ENCODE assay signal across 1 cellular context in the genomic region with DNA sequence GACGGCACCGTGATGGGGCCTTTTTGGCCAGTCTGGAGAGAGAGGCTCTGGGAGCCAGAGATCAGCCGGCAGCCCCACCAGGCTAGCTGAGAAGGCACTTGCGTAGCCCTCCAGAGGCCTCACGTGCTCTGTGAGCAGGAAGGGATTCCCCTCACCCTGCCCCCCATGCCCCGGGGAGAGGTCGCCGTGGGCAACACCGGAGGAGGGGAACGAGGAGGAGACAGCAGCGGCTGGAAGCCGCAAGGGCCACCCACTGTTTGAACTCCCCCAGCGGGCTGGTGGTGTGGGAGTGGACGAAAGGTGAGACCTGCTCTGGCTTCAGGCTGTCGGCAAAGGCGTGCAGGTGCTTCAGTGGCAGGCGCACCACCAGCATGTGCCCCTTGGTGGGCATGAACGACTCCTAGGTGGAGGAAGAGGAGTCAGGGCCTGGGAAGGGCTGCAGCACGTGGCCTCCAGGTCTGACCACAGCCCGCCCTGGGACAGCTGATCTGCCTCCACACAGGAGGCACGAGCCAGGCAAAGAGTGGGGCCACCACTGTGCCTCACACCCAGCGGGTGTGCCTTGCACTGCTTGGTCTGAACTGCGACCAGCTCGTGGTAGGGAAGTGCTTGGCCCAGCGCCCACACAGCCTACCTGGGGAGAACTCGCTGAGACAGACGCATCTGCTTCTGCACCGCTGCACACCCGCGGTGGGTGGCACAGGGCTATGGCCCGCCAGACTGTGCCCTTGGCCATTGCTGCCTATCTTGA.
TF ChIP-seq lines count a peak whose summit lies in the region.

No MANE protein-coding gene starts in this region.

TF ChIP-seq in IMR-90, 13 proteins besides CTCF, POLR2A, EP300 and RAD21 (continued from another document):
- TF ChIP-seq, protein P1, sequence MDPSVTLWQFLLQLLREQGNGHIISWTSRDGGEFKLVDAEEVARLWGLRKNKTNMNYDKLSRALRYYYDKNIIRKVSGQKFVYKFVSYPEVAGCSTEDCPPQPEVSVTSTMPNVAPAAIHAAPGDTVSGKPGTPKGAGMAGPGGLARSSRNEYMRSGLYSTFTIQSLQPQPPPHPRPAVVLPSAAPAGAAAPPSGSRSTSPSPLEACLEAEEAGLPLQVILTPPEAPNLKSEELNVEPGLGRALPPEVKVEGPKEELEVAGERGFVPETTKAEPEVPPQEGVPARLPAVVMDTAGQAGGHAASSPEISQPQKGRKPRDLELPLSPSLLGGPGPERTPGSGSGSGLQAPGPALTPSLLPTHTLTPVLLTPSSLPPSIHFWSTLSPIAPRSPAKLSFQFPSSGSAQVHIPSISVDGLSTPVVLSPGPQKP (IDR thresholded peaks at IDR 0.05; ENCODE audit: borderline replicate concordance, low read depth, low read length) = no peak
- TF ChIP-seq BHLHE40 (IDR thresholded peaks at IDR 0.05; ENCODE audit: low read depth, low read length) (no peak), NFE2L2 (IDR thresholded peaks at IDR 0.05; ENCODE audit: low read depth, low read length) (no peak), MXI1 (IDR thresholded peaks at IDR 0.05; ENCODE audit: borderline replicate concordance, low read depth, low read length) (no peak)
- TF ChIP-seq, protein P2, sequence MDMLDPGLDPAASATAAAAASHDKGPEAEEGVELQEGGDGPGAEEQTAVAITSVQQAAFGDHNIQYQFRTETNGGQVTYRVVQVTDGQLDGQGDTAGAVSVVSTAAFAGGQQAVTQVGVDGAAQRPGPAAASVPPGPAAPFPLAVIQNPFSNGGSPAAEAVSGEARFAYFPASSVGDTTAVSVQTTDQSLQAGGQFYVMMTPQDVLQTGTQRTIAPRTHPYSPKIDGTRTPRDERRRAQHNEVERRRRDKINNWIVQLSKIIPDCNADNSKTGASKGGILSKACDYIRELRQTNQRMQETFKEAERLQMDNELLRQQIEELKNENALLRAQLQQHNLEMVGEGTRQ (IDR thresholded peaks at IDR 0.05; ENCODE audit: low read depth, low read length) = no peak
